Comparison of ENCODE assay signal across 8 cellular contexts in genomic region chr19:20660473-20660872, GRCh38. TPM values are rescaled to one million over a fixed set of nuclear protein-coding genes. Genes with fewer than 3 reads are reported as not detected.
DNase-seq lines count a peak whose midpoint lies in the region; ATAC-seq and TF ChIP-seq lines count a peak whose summit lies in the region.

No MANE protein-coding gene starts in this region.

- peak overlapping the region; percentile 87 for H3K27ac ChIP-seq in brain microvascular endothelial cell
- H3K27ac ChIP-seq in right lobe of liver: peak overlapping the region in 1 of 3 donors; percentile 39
- H3K27ac ChIP-seq in testis: peak overlapping the region; percentile 87

- TF ChIP-seq POLR2A in right lobe of liver (IDR thresholded peaks at IDR 0.05) (no peak), testis (IDR thresholded peaks at IDR 0.05) (no peak)

- H3K27me3 Mint-ChIP-seq in T-helper 1 cell treated with Interleukin-12 subunit alpha and Interleukin-12 subunit beta and Interleukin-4 antibody, amounts not matched to agents 30 μg/mL and 1 μg/mL, for 36 hours (ENCODE audit: low read depth): no peaks in the 10 kb centered on the region

- peaks cover 0 to 4% (median 0%) of the 10 kb centered on the region in 4 donors for H3K4me1 ChIP-seq in right lobe of liver
- peaks cover 8% of the 10 kb centered on the region for H3K4me1 ChIP-seq in testis

- no peak for TF ChIP-seq CTCF in brain microvascular endothelial cell (IDR thresholded peaks at IDR 0.05; ENCODE audit: low read depth, low read length, missing control alignments)
- no peak for TF ChIP-seq CTCF in right lobe of liver (IDR thresholded peaks at IDR 0.05)
- TF ChIP-seq CTCF in testis (IDR thresholded peaks at IDR 0.05): no peak

- WGBS in right lobe of liver (ENCODE audit: insufficient coverage, low coverage, low lambda C conversion rate, missing lambda C conversion rate): 51% methylated on average over 15 of the region's 20 CpGs
- 25 to 36% methylated on average over 20 of the region's 20 CpGs for WGBS in testis, 2 donors

- peak overlapping the region; percentile 84 for H3K4me3 Mint-ChIP-seq in T-helper 1 cell treated with Interleukin-12 subunit alpha and Interleukin-12 subunit beta and Interleukin-4 antibody, amounts not matched to agents 30 μg/mL and 1 μg/mL, for 36 hours

- H3K4me1 Mint-ChIP-seq in T-helper 1 cell treated with Interleukin-12 subunit alpha and Interleukin-12 subunit beta and Interleukin-4 antibody, amounts not matched to agents 30 μg/mL and 1 μg/mL, for 36 hours (ENCODE audit: low read depth): no peaks in the 10 kb centered on the region

- peaks cover 50% of the 10 kb centered on the region for H3K9me3 Mint-ChIP-seq in T-helper 1 cell treated with Interleukin-12 subunit alpha and Interleukin-12 subunit beta and Interleukin-4 antibody, amounts not matched to agents 30 μg/mL and 1 μg/mL, for 36 hours

- no peaks in the 10 kb centered on the region for H3K27me3 ChIP-seq in brain microvascular endothelial cell (replicated peaks)
- H3K27me3 ChIP-seq in right lobe of liver: no peaks in the 10 kb centered on the region
- H3K27me3 ChIP-seq in testis: no peaks in the 10 kb centered on the region

- peaks cover 12% of the 10 kb centered on the region for H3K36me3 ChIP-seq in brain microvascular endothelial cell (replicated peaks)
- H3K36me3 ChIP-seq in right lobe of liver: peaks cover 0 to 4% (median 0%) of the 10 kb centered on the region in 4 donors
- no peaks in the 10 kb centered on the region for H3K36me3 ChIP-seq in testis (ENCODE audit: low read depth, missing control alignments)

- H3K36me3 Mint-ChIP-seq in T-helper 1 cell treated with Interleukin-12 subunit alpha and Interleukin-12 subunit beta and Interleukin-4 antibody, amounts not matched to agents 30 μg/mL and 1 μg/mL, for 36 hours (ENCODE audit: low read depth): peaks cover 19% of the 10 kb centered on the region

- peak overlapping the region; percentile 36 for H3K27ac Mint-ChIP-seq in T-helper 1 cell treated with Interleukin-12 subunit alpha and Interleukin-12 subunit beta and Interleukin-4 antibody, amounts not matched to agents 30 μg/mL and 1 μg/mL, for 36 hours

- H3K9me3 ChIP-seq in right lobe of liver: peaks cover 0 to 8% (median 0%) of the 10 kb centered on the region in 4 donors
- H3K9me3 ChIP-seq in testis: no peaks in the 10 kb centered on the region

- intact Hi-C loops in right lobe of liver (cut with DNase I): no loop called here
- intact Hi-C loops in testis (cut with DNase I; ENCODE audit: low total_unique reads): no loop called here

- DNase-seq in T-helper 1 cell (no peak), brain microvascular endothelial cell (peak; percentile 2), right lobe of liver (no peak), testis (peak; percentile 22), UCSD-AML1 (lab: John Stamatoyannopoulos, UW; ENCODE audit: unreplicated experiment) (no peak)
- DNase-seq in activated effector memory CD4-positive, alpha-beta T cell treated with Interleukin-2 at 50 U/mL for 16 hours: no peak

- ATAC-seq in right lobe of liver: no peak
- ATAC-seq in HG03460 (IDR thresholded peaks at IDR 0.05; ENCODE audit: unreplicated experiment): no peak

- in situ Hi-C loops in brain microvascular endothelial cell (cut with HindIII; ENCODE audit: low pct_ligation_motif_present, low sequenced_read_pairs): no loop called here

- H3K4me3 ChIP-seq in brain microvascular endothelial cell (ENCODE audit: low read depth, low read length) (peak overlapping the region; percentile 82), right lobe of liver (peak overlapping the region; percentile 50 to 79 (median 75)), testis (peak overlapping the region; percentile 76 to 83)

RNA-seq across cellular contexts. Expression of gene ZNF626, which starts 0.9 kb away (rescaled TPM):
- total RNA-seq in right lobe of liver (1 to 10 TPM; 2.1 to 4.9 (median 3.0) TPM), testis (10 to 100 TPM; 18.6 to 19.7 TPM)
- 4.5 TPM for polyA plus RNA-seq in testis (ENCODE audit: insufficient read depth, low read depth, low replicate concordance)

Comparison
In these comparisons a context has a peak if more than half of its experiments do, and no peak if none do; other contexts are left out.
1. DNase-seq: peak in brain microvascular endothelial cell (single experiment) and testis (single experiment); none in T-helper 1 cell (0 of 5), right lobe of liver (0 of 3), activated effector memory CD4-positive, alpha-beta T cell treated with Interleukin-2 at 50 U/mL for 16 hours (single experiment) and UCSD-AML1 (single experiment).
2. Peak in every context shown above with its lines, with median percentiles within 50 percentile points of each other: H3K4me3 ChIP-seq.